Comparison of ENCODE assay signal across 1 cellular context in the genomic region with DNA sequence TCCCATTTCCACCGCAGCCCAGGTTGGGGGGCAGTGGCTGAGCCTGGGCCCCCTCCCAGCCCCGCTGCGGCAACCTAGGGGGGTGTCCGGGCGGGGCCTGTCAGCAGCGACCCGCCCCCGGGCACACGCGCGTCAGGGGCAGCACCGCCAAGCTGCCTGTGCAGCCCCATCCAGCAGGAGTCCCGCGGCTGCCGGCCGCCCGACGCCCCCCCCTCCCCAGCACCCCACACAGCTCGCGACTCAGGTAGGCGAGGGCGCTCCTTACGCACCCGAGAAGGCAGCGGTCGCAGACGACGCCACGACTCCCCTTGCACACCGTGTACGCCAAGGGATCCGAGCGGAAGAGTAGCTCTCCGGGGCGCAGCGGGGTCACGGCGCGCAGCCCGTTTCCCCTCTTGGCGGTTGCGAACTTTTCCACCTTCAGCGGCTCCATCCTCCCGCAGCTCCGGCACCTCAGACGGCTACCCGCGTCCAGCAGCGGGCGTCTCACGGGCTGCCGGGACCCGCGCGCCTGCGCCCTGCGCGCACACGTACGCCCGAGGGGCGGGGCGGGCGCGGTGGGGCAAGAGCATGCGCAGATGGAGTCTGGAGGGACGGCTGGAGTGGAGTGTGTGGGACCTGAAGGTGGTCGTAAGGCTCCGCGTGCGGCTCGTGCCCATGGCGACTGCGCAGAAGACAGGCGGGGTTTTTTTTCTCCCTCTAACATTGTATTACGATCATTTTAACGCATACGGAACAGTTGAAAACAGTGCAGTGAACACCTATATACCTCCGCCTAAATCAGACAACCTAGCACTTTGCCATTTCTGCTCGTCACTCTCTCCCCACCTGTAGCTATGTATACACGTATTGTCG.
A peak's percentile ranks its signal among the peaks of the same experiment; 100 is the strongest.
TF ChIP-seq lines count a peak whose summit lies in the region.

Gene SMYD3 (minus strand): TSS at position 495 of the 855 bp plus-strand sequence.

TF ChIP-seq in K562, 482 proteins besides CTCF, POLR2A, EP300 and RAD21 (continued from another document and continues in another):
- TF ChIP-seq, protein P1, sequence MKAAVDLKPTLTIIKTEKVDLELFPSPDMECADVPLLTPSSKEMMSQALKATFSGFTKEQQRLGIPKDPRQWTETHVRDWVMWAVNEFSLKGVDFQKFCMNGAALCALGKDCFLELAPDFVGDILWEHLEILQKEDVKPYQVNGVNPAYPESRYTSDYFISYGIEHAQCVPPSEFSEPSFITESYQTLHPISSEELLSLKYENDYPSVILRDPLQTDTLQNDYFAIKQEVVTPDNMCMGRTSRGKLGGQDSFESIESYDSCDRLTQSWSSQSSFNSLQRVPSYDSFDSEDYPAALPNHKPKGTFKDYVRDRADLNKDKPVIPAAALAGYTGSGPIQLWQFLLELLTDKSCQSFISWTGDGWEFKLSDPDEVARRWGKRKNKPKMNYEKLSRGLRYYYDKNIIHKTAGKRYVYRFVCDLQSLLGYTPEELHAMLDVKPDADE (conservative IDR thresholded peaks at IDR 0.05; ENCODE audit: control insufficient read depth, low read depth, low read length), result 0 out of 2 replicates have a peak, but pooled peaks have one; percentile 12
- no peak for TF ChIP-seq NELFE (IDR thresholded peaks at IDR 0.05; ENCODE audit: insufficient read depth, insufficient read length)
- peak; percentile 39; the same call in 1 of the 2 replicates for TF ChIP-seq EGR1 (conservative IDR thresholded peaks at IDR 0.05)
- no peak for TF ChIP-seq ZBTB12 (CRISPR knock-in tag; IDR thresholded peaks at IDR 0.05)
- 0 out of 2 replicates have a peak, but pooled peaks have one; percentile 19 for TF ChIP-seq ZBTB40 (IDR thresholded peaks at IDR 0.05)
- TF ChIP-seq ZBTB40 (CRISPR knock-in tag; IDR thresholded peaks at IDR 0.05), result no peak
- no peak for TF ChIP-seq MTF1 (CRISPR knock-in tag; IDR thresholded peaks at IDR 0.05; ENCODE audit: borderline replicate concordance)
- no peak for TF ChIP-seq ZNF584 (CRISPR knock-in tag; IDR thresholded peaks at IDR 0.05; ENCODE audit: low read depth)
- peak; percentile 60 for TF ChIP-seq CCNT2 (IDR thresholded peaks at IDR 0.05; ENCODE audit: borderline replicate concordance, extremely low read depth, insufficient read length, low read depth, low read length)
- 0 out of 4 replicates have a peak, but pooled peaks of 1 of the 2 experiments have one; percentile 22 for TF ChIP-seq TBL1XR1 (IDR thresholded peaks at IDR 0.05; ENCODE audit: low read length in 2 of 2)
- TF ChIP-seq, protein P2, sequence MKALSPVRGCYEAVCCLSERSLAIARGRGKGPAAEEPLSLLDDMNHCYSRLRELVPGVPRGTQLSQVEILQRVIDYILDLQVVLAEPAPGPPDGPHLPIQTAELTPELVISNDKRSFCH (CRISPR knock-in tag; IDR thresholded peaks at IDR 0.05), result no peak
- TF ChIP-seq, protein P2 (tag; IDR thresholded peaks at IDR 0.05), result no peak
- TF ChIP-seq ZFP36 (IDR thresholded peaks at IDR 0.05; ENCODE audit: low read depth, low read length, partially characterized antibody), result no peak
- no peak for TF ChIP-seq HIVEP1 (CRISPR knock-in tag; IDR thresholded peaks at IDR 0.05)
- no peak for TF ChIP-seq MBD2 (IDR thresholded peaks at IDR 0.05; ENCODE audit: borderline replicate concordance, low read depth)
- no peak for TF ChIP-seq CUX1 (CRISPR knock-in tag; IDR thresholded peaks at IDR 0.05)
- TF ChIP-seq HNRNPL (IDR thresholded peaks at IDR 0.05; ENCODE audit: low read depth, low read length), result no peak
- TF ChIP-seq, protein P3, sequence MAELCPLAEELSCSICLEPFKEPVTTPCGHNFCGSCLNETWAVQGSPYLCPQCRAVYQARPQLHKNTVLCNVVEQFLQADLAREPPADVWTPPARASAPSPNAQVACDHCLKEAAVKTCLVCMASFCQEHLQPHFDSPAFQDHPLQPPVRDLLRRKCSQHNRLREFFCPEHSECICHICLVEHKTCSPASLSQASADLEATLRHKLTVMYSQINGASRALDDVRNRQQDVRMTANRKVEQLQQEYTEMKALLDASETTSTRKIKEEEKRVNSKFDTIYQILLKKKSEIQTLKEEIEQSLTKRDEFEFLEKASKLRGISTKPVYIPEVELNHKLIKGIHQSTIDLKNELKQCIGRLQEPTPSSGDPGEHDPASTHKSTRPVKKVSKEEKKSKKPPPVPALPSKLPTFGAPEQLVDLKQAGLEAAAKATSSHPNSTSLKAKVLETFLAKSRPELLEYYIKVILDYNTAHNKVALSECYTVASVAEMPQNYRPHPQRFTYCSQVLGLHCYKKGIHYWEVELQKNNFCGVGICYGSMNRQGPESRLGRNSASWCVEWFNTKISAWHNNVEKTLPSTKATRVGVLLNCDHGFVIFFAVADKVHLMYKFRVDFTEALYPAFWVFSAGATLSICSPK (IDR thresholded peaks at IDR 0.05; ENCODE audit: borderline replicate concordance), result no peak
- TF ChIP-seq ZNF436 (CRISPR knock-in tag; IDR thresholded peaks at IDR 0.05), result 0 out of 2 replicates have a peak, but pooled peaks have one; percentile 16
- TF ChIP-seq MYC (IDR thresholded peaks at IDR 0.05; ENCODE audit: low read depth, low read length), result peak; percentile 54; the same call in 1 of the 2 replicates
- no peak for TF ChIP-seq MYC (CRISPR knock-in tag; IDR thresholded peaks at IDR 0.05; ENCODE audit: borderline replicate concordance, low read depth)
- TF ChIP-seq ZBTB1 (CRISPR knock-in tag; IDR thresholded peaks at IDR 0.05; ENCODE audit: borderline replicate concordance, low read depth), result no peak; the same call in 1 of the 2 replicates
- no peak for TF ChIP-seq SFPQ (IDR thresholded peaks at IDR 0.05; ENCODE audit: low read depth, low read length)
- TF ChIP-seq ZNF77 (CRISPR knock-in tag; IDR thresholded peaks at IDR 0.05), result no peak
- peak; percentile 91 for TF ChIP-seq NFIC (IDR thresholded peaks at IDR 0.05)
- TF ChIP-seq ZNF830 (CRISPR knock-in tag; IDR thresholded peaks at IDR 0.05), result 0 out of 2 replicates have a peak, but pooled peaks have one; percentile 45
- TF ChIP-seq ZNF12 (CRISPR knock-in tag; IDR thresholded peaks at IDR 0.05), result no peak
- TF ChIP-seq STAT5A (IDR thresholded peaks at IDR 0.05; ENCODE audit: borderline replicate concordance, low read length), result no peak
